In genomic region chr5:120464627-120465280, GRCh38 we compare ENCODE assay signal across 9 cellular contexts. TPM values are rescaled to one million over a fixed set of nuclear protein-coding genes. Genes with fewer than 3 reads are reported as not detected.
DNase-seq lines count a peak whose midpoint lies in the region; ATAC-seq and TF ChIP-seq lines count a peak whose summit lies in the region.
"Had no signal": no experiment of that assay in that cellular context is flagged by ENCODE, and none has a peak within 500 bp of the region (broad histone marks: within the 10 kb centered on the region; RNA-seq: fewer than 3 reads in every experiment).

No MANE protein-coding gene starts in this region.

- no peak for TF ChIP-seq POLR2A in testis (IDR thresholded peaks at IDR 0.05)

- DNase-seq in NCI-H2081 (lab: John Stamatoyannopoulos, UW) (peak; percentile 5 to 14), NCI-H2081 treated with DMSO at 0.1 percent for 48 hours (lab: John Stamatoyannopoulos, UW) (no peak), NT2/D1 (ENCODE audit: low read depth, low spot score) (no peak), coronary artery (ENCODE audit: low spot score) (no peak), testis (peak; percentile 22), middle frontal gyrus (ENCODE audit: extremely low spot score, low spot score) (no peak)
- DNase-seq: CD4-positive, CD25-positive, alpha-beta regulatory T cell had no signal

- 2% methylated on average over 24 of the region's 24 CpGs for WGBS in liver
- 1 to 3% methylated on average over 7 to 24 of the region's 24 CpGs for WGBS in testis, 2 donors

- peak overlapping the region; percentile 65 for H3K4me3 ChIP-seq in NT2/D1 (ENCODE audit: insufficient read length, low read depth)
- H3K4me3 ChIP-seq in coronary artery: peak overlapping the region; percentile 77
- H3K4me3 ChIP-seq in liver (ENCODE audit: low read depth in 1 of 3, low read length in 3 of 3): peak overlapping the region in 2 of 3 donors; percentile 32
- peak overlapping the region; percentile 47 to 54 for H3K4me3 ChIP-seq in testis

- intact Hi-C loops in testis (cut with DNase I; ENCODE audit: low total_unique reads): no loop called here

- H3K9me3 ChIP-seq in NT2/D1 (ENCODE audit: insufficient read depth, low read length) (no peaks in the 10 kb centered on the region), liver (ENCODE audit: control insufficient read depth in 4 of 4, low read length in 3 of 4) (no peaks in the 10 kb centered on the region), testis (no peaks in the 10 kb centered on the region)

- TF ChIP-seq CTCF in coronary artery (IDR thresholded peaks at IDR 0.05) (no peak), liver (IDR thresholded peaks at IDR 0.05; ENCODE audit: low read depth, low read length, missing input control) (no peak), testis (IDR thresholded peaks at IDR 0.05) (no peak)

- H3K9ac ChIP-seq in NT2/D1 (ENCODE audit: insufficient read length, low read depth) (peak overlapping the region; percentile 77), liver (ENCODE audit: low read depth in 1 of 2, low read length in 2 of 2) (no peak overlapping the region)

- no peaks in the 10 kb centered on the region for H3K4me1 ChIP-seq in NT2/D1 (ENCODE audit: insufficient read depth, insufficient read length)
- H3K4me1 ChIP-seq in liver (ENCODE audit: control insufficient read depth in 4 of 4, insufficient read depth in 4 of 4, low read length in 3 of 4): peaks cover 9 to 16% (median 12%) of the 10 kb centered on the region in 4 donors
- H3K4me1 ChIP-seq in testis: no peaks in the 10 kb centered on the region

- TF ChIP-seq RAD21 in liver (IDR thresholded peaks at IDR 0.05): no peak

- H3K27me3 ChIP-seq in NT2/D1 (ENCODE audit: insufficient read depth, insufficient read length): peaks cover 28% of the 10 kb centered on the region
- peaks cover 2 to 11% (median 9%) of the 10 kb centered on the region in 4 donors for H3K27me3 ChIP-seq in liver (ENCODE audit: control insufficient read depth in 4 of 4, insufficient read depth in 4 of 4, low read length in 3 of 4)
- H3K27me3 ChIP-seq in testis: no peaks in the 10 kb centered on the region

- H3K27ac ChIP-seq in coronary artery: peak overlapping the region; percentile 64 to 91
- H3K27ac ChIP-seq in liver (ENCODE audit: low read depth in 1 of 2, low read length in 2 of 2): no peak overlapping the region
- H3K27ac ChIP-seq in testis: no peak overlapping the region

- no peak for ATAC-seq in HG02938 (IDR thresholded peaks at IDR 0.05; ENCODE audit: unreplicated experiment)

- H3K36me3 ChIP-seq in NT2/D1 (ENCODE audit: insufficient read depth, insufficient read length, low read length) (no peaks in the 10 kb centered on the region), liver (ENCODE audit: control insufficient read depth in 4 of 4, insufficient read depth in 3 of 4, low read depth in 1 of 4, low read length in 3 of 4) (no peaks in the 10 kb centered on the region), testis (ENCODE audit: low read depth, missing control alignments) (no peaks in the 10 kb centered on the region)

TF ChIP-seq in liver, 16 proteins besides CTCF, POLR2A, EP300 and RAD21:
- TF ChIP-seq MAX (IDR thresholded peaks at IDR 0.05) (no peak), FOXA1 (IDR thresholded peaks at IDR 0.05) (no peak), REST (IDR thresholded peaks at IDR 0.05) (no peak), ATF3 (IDR thresholded peaks at IDR 0.05) (no peak), YY1 (IDR thresholded peaks at IDR 0.05) (no peak), FOXA2 (IDR thresholded peaks at IDR 0.05) (no peak), JUND (IDR thresholded peaks at IDR 0.05) (no peak), ZBTB33 (IDR thresholded peaks at IDR 0.05) (no peak), GABPA (IDR thresholded peaks at IDR 0.05 in 1 of 2, conservative IDR thresholded peaks at IDR 0.05 in 1 of 2) (no peak), RXRA (IDR thresholded peaks at IDR 0.05) (no peak), HNF4A (conservative IDR thresholded peaks at IDR 0.05) (no peak), SP1 (IDR thresholded peaks at IDR 0.05) (no peak), NR2F2 (IDR thresholded peaks at IDR 0.05) (no peak), HNF4G (IDR thresholded peaks at IDR 0.05) (no peak), EGR1 (IDR thresholded peaks at IDR 0.05; ENCODE audit: low read depth in 2 of 2) (no peak), TAF1 (conservative IDR thresholded peaks at IDR 0.05) (no peak)

RNA-seq across cellular contexts. Expression of gene PRR16, which starts 0.7 kb away (rescaled TPM):
- total RNA-seq in liver (under 1 TPM; 0.14 to 0.42 TPM), testis (1 to 10 TPM in 1 of 2 donors, under 1 TPM in 1; 0.68 to 1.5 TPM)
- polyA plus RNA-seq in liver (under 1 TPM; 0.21 to 0.22 TPM), testis (ENCODE audit: insufficient read depth, low read depth, low replicate concordance) (3.4 TPM)
- total RNA-seq: CD4-positive, CD25-positive, alpha-beta regulatory T cell had no signal
- polyA plus RNA-seq: CD4-positive, CD25-positive, alpha-beta regulatory T cell had no signal

Comparison
In these comparisons a context has a peak if more than half of its experiments do, and no peak if none do; other contexts are left out.
1. DNase-seq: peak in NCI-H2081 (2 of 2) and testis (single experiment); none in NCI-H2081 treated with DMSO at 0.1 percent for 48 hours (single experiment), NT2/D1 (single experiment), coronary artery (single experiment) and middle frontal gyrus (single experiment).
2. H3K27ac ChIP-seq: peak in coronary artery (2 of 2); none in liver (0 of 2) and testis (0 of 2).
3. Peak in every context shown above with its lines, with median percentiles within 50 percentile points of each other: H3K4me3 ChIP-seq.